ENCODE assay signal across 26 cellular contexts in genomic region chr6:18431581-18431980, GRCh38. TPM values are rescaled to one million over a fixed set of nuclear protein-coding genes. Genes with fewer than 3 reads are reported as not detected.
DNase-seq lines count a peak whose midpoint lies in the region; ATAC-seq, FAIRE-seq and TF ChIP-seq lines count a peak whose summit lies in the region.
"Had no signal": no experiment of that assay in that cellular context is flagged by ENCODE, and none has a peak within 500 bp of the region (broad histone marks: within the 10 kb centered on the region; RNA-seq: fewer than 3 reads in every experiment).

No MANE protein-coding gene starts in this region.

- peak; percentile 48 for FAIRE-seq in keratinocyte (lab: Jason Lieb, UNC)
- FAIRE-seq: A549, GM18507, H1 had no signal

- no peaks in the 10 kb centered on the region for H3K9me3 ChIP-seq in keratinocyte (ENCODE audit: control insufficient read depth, low read depth, low read length)
- H3K9me3 ChIP-seq: A549, BLaER1, spleen had no signal

- no peak overlapping the region for H3K4me2 ChIP-seq in keratinocyte (ENCODE audit: control insufficient read depth, extremely low read depth, insufficient read depth, low read depth, low read length)
- H3K4me2 ChIP-seq: A549, BLaER1 had no signal

- no peak overlapping the region for H2AFZ ChIP-seq in keratinocyte (ENCODE audit: control insufficient read depth, low read length)
- H2AFZ ChIP-seq: parathyroid adenoma had no signal

- no peaks in the 10 kb centered on the region for H3K27me3 ChIP-seq in keratinocyte (ENCODE audit: control insufficient read depth, extremely low read depth, insufficient read depth, low read length)
- H3K27me3 ChIP-seq: BLaER1, spleen had no signal

- H3K9me1 ChIP-seq in keratinocyte (ENCODE audit: control insufficient read depth, extremely low read depth, insufficient read depth, low read length), result no peaks in the 10 kb centered on the region

- H4K20me1 ChIP-seq in keratinocyte (ENCODE audit: control insufficient read depth, extremely low read depth, insufficient read depth, low read length), result no peaks in the 10 kb centered on the region
- H4K20me1 ChIP-seq: BLaER1 had no signal

- dilution Hi-C loops in keratinocyte (cut with MboI; ENCODE audit: extremely low pct_ligation_motif_present, low sequenced_read_pairs), result no loop called here

- no peak for TF ChIP-seq CTCF in keratinocyte (optimal IDR thresholded peaks at IDR 0.05 in 1 of 3, IDR thresholded peaks at IDR 0.05 in 1 of 3, conservative IDR thresholded peaks at IDR 0.05 in 1 of 3; ENCODE audit: extremely low read depth in 1 of 3, insufficient read depth in 2 of 3, low read length in 3 of 3)
- TF ChIP-seq CTCF in omental fat pad (IDR thresholded peaks at IDR 0.05), result no peak

- H3K4me1 ChIP-seq in keratinocyte (ENCODE audit: control insufficient read depth, extremely low read depth, insufficient read depth, low read length), result peaks cover 42% of the 10 kb centered on the region
- H3K4me1 ChIP-seq: A549, BLaER1, parathyroid adenoma had no signal

- in situ Hi-C loops in Caki2 (cut with HindIII; ENCODE audit: low pct_unique_long_range_greater_than_20kb, low sequenced_read_pairs), result no loop called here

- peak; percentile 22 for DNase-seq in Caki2 (ENCODE audit: low read depth)
- no peak for DNase-seq in keratinocyte (ENCODE audit: low read depth, low spot score)
- DNase-seq in omental fat pad (ENCODE audit: low spot score), result no peak
- no peak for DNase-seq in SW 1271 (lab: John Stamatoyannopoulos, UW)
- DNase-seq in NK-92 treated with Interleukin-12 subunit alpha and Interleukin-12 subunit beta, amount 100 ng/mL, for 24 hours (lab: John Stamatoyannopoulos, UW), result no peak
- no peak for DNase-seq in NCI-H82 (lab: John Stamatoyannopoulos, UW)
- DNase-seq: activated CD8-positive, alpha-beta T cell treated with anti-CD3 and anti-CD28 coated beads for 36 hours; activated naive CD4-positive, alpha-beta T cell treated with anti-CD3 and anti-CD28 coated beads for 36 hours; activated T-cell treated with anti-CD3 and anti-CD28 coated beads, Interleukin-2, amount 50 U/mL, for 1 hour; Calu3; effector memory CD4-positive, alpha-beta T cell; hippocampal formation; MM.1S; naive B cell; NCI-H1694; NCI-H2227 treated with DMSO at 0.1 percent for 48 hours; spleen; stimulated activated CD4-positive, alpha-beta T cell treated with anti-CD3 and anti-CD28 coated beads, Interleukin-4, amount 100 ng/mL, for 4 hours had no signal

- H3K36me3 ChIP-seq in keratinocyte (ENCODE audit: control insufficient read depth in 2 of 2, extremely low read depth in 1 of 2, insufficient read depth in 2 of 2, low read length in 2 of 2), result peaks cover 3 to 6% of the 10 kb centered on the region in 2 experiments
- H3K36me3 ChIP-seq: BLaER1 had no signal

- no peak overlapping the region for H3K9ac ChIP-seq in keratinocyte (ENCODE audit: control insufficient read depth, extremely low read depth, insufficient read depth, low read length)
- H3K9ac ChIP-seq: BLaER1, parathyroid adenoma had no signal

- ATAC-seq in SK-N-SH treated with all-trans-retinoic acid at 6 μM for 48 hours (peak; percentile 54), omental fat pad (ENCODE audit: low FRiP score) (peak; percentile 31), HG02678 (IDR thresholded peaks at IDR 0.05; ENCODE audit: unreplicated experiment) (no peak)
- ATAC-seq: A549, Panc1 had no signal

- peaks cover 6% of the 10 kb centered on the region for H3K79me2 ChIP-seq in keratinocyte (ENCODE audit: control insufficient read depth, insufficient read depth, low read length)
- H3K79me2 ChIP-seq: parathyroid adenoma had no signal

- peak overlapping the region; percentile 78 for H3K27ac ChIP-seq in keratinocyte (ENCODE audit: control insufficient read depth, insufficient read depth, low read length)
- H3K27ac ChIP-seq: A549, BLaER1, parathyroid adenoma had no signal

- H3K4me3 ChIP-seq in keratinocyte (ENCODE audit: control insufficient read depth in 2 of 3, extremely low read depth in 1 of 3, insufficient read depth in 2 of 3, low read depth in 1 of 3, low read length in 3 of 3), result no peak overlapping the region
- H3K4me3 ChIP-seq: A549, BLaER1, spleen had no signal

TF ChIP-seq in SK-N-SH treated with all-trans-retinoic acid at 6 μM for 48 hours, 23 proteins besides CTCF, POLR2A, EP300 and RAD21:
- TF ChIP-seq PATZ1 (CRISPR knock-in tag; IDR thresholded peaks at IDR 0.05; ENCODE audit: borderline replicate concordance), result no peak
- TF ChIP-seq TOX (CRISPR knock-in tag; IDR thresholded peaks at IDR 0.05; ENCODE audit: borderline replicate concordance), result no peak
- no peak for TF ChIP-seq GLIS3 (CRISPR knock-in tag; IDR thresholded peaks at IDR 0.05)
- no peak for TF ChIP-seq TSHZ2 (CRISPR knock-in tag; IDR thresholded peaks at IDR 0.05)
TF ChIP-seq in SK-N-SH treated with all-trans-retinoic acid at 6 μM for 48 hours: peak in this region for 0.

RNA-seq across cellular contexts. Expression of gene RNF144B, which starts 44.4 kb away (rescaled TPM):
- total RNA-seq in Caki2 (2014; rRNA removed; shearing (Covaris generic); ENCODE audit: low replicate concordance), result 30.7 and 37.7 TPM in 2 replicates
- polyA plus RNA-seq in keratinocyte, result 6.9 to 9.0 TPM (median 8.0 TPM) in 3 replicates
- 15.1 TPM for polyA plus RNA-seq in keratinocyte (2011; ENCODE audit: low read depth)
- polyA plus RNA-seq in keratinocyte (2011; cell fraction: cytosol; rRNA removed), result 4.7 and 8.6 TPM in 2 replicates
- polyA plus RNA-seq in keratinocyte (2011; cell fraction: nucleus; rRNA removed), result 9.2 and 11.0 TPM in 2 replicates
- polyA plus RNA-seq in keratinocyte (2012; ENCODE audit: low replicate concordance), result 8.5 and 18.1 TPM in 2 replicates
- 17.8 to 28.0 TPM (median 27.5 TPM) in 3 replicates for polyA minus RNA-seq in keratinocyte
- 15.3 TPM for polyA minus RNA-seq in keratinocyte (2011; cell fraction: cytosol; rRNA and poly(A)+ RNA removed)
- 17.6 and 29.7 TPM in 2 replicates for polyA minus RNA-seq in keratinocyte (2011; cell fraction: nucleus; rRNA and poly(A)+ RNA removed)
- 10 to 100 TPM; 13.3 to 43.5 (median 26.8) TPM for total RNA-seq in omental fat pad
